10 cellular contexts compared by ENCODE assay signal in genomic region chr14:101780390-101780789, GRCh38. TPM values are rescaled to one million over a fixed set of nuclear protein-coding genes. Genes with fewer than 3 reads are reported as not detected.
DNase-seq lines count a peak whose midpoint lies in the region; ATAC-seq, FAIRE-seq and TF ChIP-seq lines count a peak whose summit lies in the region.
"Had no signal": no experiment of that assay in that cellular context is flagged by ENCODE, and none has a peak within 500 bp of the region (broad histone marks: within the 10 kb centered on the region; RNA-seq: fewer than 3 reads in every experiment).

No MANE protein-coding gene starts in this region.

- intact Hi-C loops in activated naive CD4-positive, alpha-beta T cell treated with anti-CD3 and anti-CD28 coated beads for 36 hours (cut with micrococcal nuclease), result no loop called here
- intact Hi-C loops in HepG2 (cut with micrococcal nuclease; ENCODE audit: unreplicated experiment), result no loop called here

- in situ Hi-C loops in HepG2 (cut with HindIII; ENCODE audit: extremely low pct_ligation_motif_present, low pct_unique_long_range_greater_than_20kb), result no loop called here

- H4K20me1 ChIP-seq in HepG2 (ENCODE audit: insufficient read depth, low read length), result peaks cover 7% of the 10 kb centered on the region; the same call in 1 of the 2 replicates

- H3K4me1 ChIP-seq in HepG2 (ENCODE audit: insufficient read depth, low read length) (no peaks in the 10 kb centered on the region; the same call in 1 of the 2 replicates), stomach smooth muscle (ENCODE audit: control insufficient read depth, insufficient read depth, low read length) (peaks cover 15% of the 10 kb centered on the region)

- no peak overlapping the region for H3K27ac Mint-ChIP-seq in activated naive CD4-positive, alpha-beta T cell treated with anti-CD3 and anti-CD28 coated beads for 36 hours
- H3K27ac Mint-ChIP-seq in activated T-helper 17 cell treated with anti-CD3 and anti-CD28 coated beads, Interleukin-2, amount 50 U/mL, for 72 hours, result no peak overlapping the region

- TF ChIP-seq EP300 in HepG2 (IDR thresholded peaks at IDR 0.05; ENCODE audit: low read depth in 2 of 2, low read length in 2 of 2) (no peak), HepG2 (CRISPR knock-in tag; IDR thresholded peaks at IDR 0.05; ENCODE audit: borderline replicate concordance) (no peak)

- WGBS in HepG2 (ENCODE audit: low lambda C conversion rate), result 97% methylated on average over 11 of the region's 11 CpGs

- peak overlapping the region; percentile 72 for H3K4me2 ChIP-seq in HepG2 (ENCODE audit: low read depth, low read length)

- peaks cover 6% of the 10 kb centered on the region for H3K9me3 Mint-ChIP-seq in activated naive CD4-positive, alpha-beta T cell treated with anti-CD3 and anti-CD28 coated beads for 36 hours
- no peaks in the 10 kb centered on the region for H3K9me3 Mint-ChIP-seq in activated T-helper 17 cell treated with anti-CD3 and anti-CD28 coated beads, Interleukin-2, amount 50 U/mL, for 72 hours

- H3K36me3 ChIP-seq in HepG2 (replicated peaks in 1 of 2; ENCODE audit: control insufficient read depth in 1 of 2, insufficient read depth in 2 of 2, low read length in 2 of 2) (no peaks in the 10 kb centered on the region), stomach smooth muscle (ENCODE audit: control insufficient read depth in 2 of 2, insufficient read depth in 2 of 2, low read length in 2 of 2) (peaks cover 0 to 5% of the 10 kb centered on the region in 2 donors)

- H3K4me3 Mint-ChIP-seq in activated naive CD4-positive, alpha-beta T cell treated with anti-CD3 and anti-CD28 coated beads for 36 hours, result peak overlapping the region; percentile 64
- peak overlapping the region; percentile 64 for H3K4me3 Mint-ChIP-seq in activated T-helper 17 cell treated with anti-CD3 and anti-CD28 coated beads, Interleukin-2, amount 50 U/mL, for 72 hours

- no peaks in the 10 kb centered on the region for H3K27me3 Mint-ChIP-seq in activated naive CD4-positive, alpha-beta T cell treated with anti-CD3 and anti-CD28 coated beads for 36 hours (ENCODE audit: low read depth)
- H3K27me3 Mint-ChIP-seq in activated T-helper 17 cell treated with anti-CD3 and anti-CD28 coated beads, Interleukin-2, amount 50 U/mL, for 72 hours, result no peaks in the 10 kb centered on the region

- H3K9me3 ChIP-seq in HepG2 (ENCODE audit: low read length) (no peaks in the 10 kb centered on the region), stomach smooth muscle (ENCODE audit: control insufficient read depth in 2 of 2, low read length in 2 of 2) (no peaks in the 10 kb centered on the region)

- POLR2A ChIA-PET in HepG2 (lab: Yijun Ruan, JAX) (no interaction called here), RWPE1 (lab: Yijun Ruan, JAX; ENCODE audit: low non-redundant PET) (no interaction called here)

- no peak overlapping the region for H2AFZ ChIP-seq in HepG2 (ENCODE audit: low read length)

- no peaks in the 10 kb centered on the region for H3K27me3 ChIP-seq in HepG2 (ENCODE audit: control insufficient read depth in 1 of 2, insufficient read depth in 2 of 2, low read length in 2 of 2)
- H3K27me3 ChIP-seq in stomach smooth muscle (ENCODE audit: control insufficient read depth in 1 of 2, insufficient read depth in 2 of 2, low read length in 2 of 2), result no peaks in the 10 kb centered on the region

- CTCF ChIA-PET in activated naive CD4-positive, alpha-beta T cell treated with anti-CD3 and anti-CD28 coated beads for 36 hours (lab: Charles Lee), result interaction anchor here (0.7 to 1.1 kb wide), 3 partner anchors 9 to 64 kb away, joined by 3 to 5 read pairs (median 3); no protein-coding TSS in a partner anchor
- CTCF ChIA-PET in HepG2 (lab: Yijun Ruan, JAX; ENCODE audit: low intra/inter-chr PET ratio, low total read pairs) (no interaction called here), RWPE1 (lab: Yijun Ruan, JAX) (no interaction called here)

- ATAC-seq in activated T-helper 17 cell treated with anti-CD3 and anti-CD28 coated beads, Interleukin-2, amount 50 U/mL, for 72 hours (replicated peaks), result no peak
- ATAC-seq in HepG2, result no peak

- H3K27ac ChIP-seq in HepG2 (ENCODE audit: extremely low read length, insufficient read depth, low read length) (no peak overlapping the region), stomach smooth muscle (ENCODE audit: low read length) (no peak overlapping the region), RWPE1 (no peak overlapping the region)

- no peak for TF ChIP-seq POLR2A in HepG2 (IDR thresholded peaks at IDR 0.05; ENCODE audit: insufficient read depth in 1 of 2, low read depth in 2 of 2, low read length in 2 of 2)

- H3K36me3 Mint-ChIP-seq in activated naive CD4-positive, alpha-beta T cell treated with anti-CD3 and anti-CD28 coated beads for 36 hours (ENCODE audit: low read depth), result peaks cover 10% of the 10 kb centered on the region
- H3K36me3 Mint-ChIP-seq in activated T-helper 17 cell treated with anti-CD3 and anti-CD28 coated beads, Interleukin-2, amount 50 U/mL, for 72 hours (ENCODE audit: low read depth), result no peaks in the 10 kb centered on the region

- no TSS peak for BruUV-seq in HepG2 (replicated peaks; lab: Mats Ljungman, UMichigan)

- no peak for DNase-seq in activated naive CD4-positive, alpha-beta T cell treated with anti-CD3 and anti-CD28 coated beads for 36 hours
- DNase-seq in activated naive CD4-positive, alpha-beta T cell treated with Interleukin-2 at 50 U/mL for 16 hours, result no peak
- no peak for DNase-seq in HepG2 (ENCODE audit: low spot score)
- no peak for DNase-seq in H4 (ENCODE audit: low spot score)
- no peak for DNase-seq in HuH-7 (ENCODE audit: low spot score)
- no peak for DNase-seq in RWPE1 (ENCODE audit: low spot score)
- DNase-seq: NCI-H1930, SW 1271 had no signal

- FAIRE-seq in HepG2 (lab: Jason Lieb, UNC), result no peak

- H3K4me3 ChIP-seq in HepG2 (replicated peaks in 1 of 3; ENCODE audit: insufficient read depth in 1 of 3, low read depth in 2 of 3, low read length in 3 of 3) (0 out of 6 replicates have a peak overlapping the region, but pooled peaks of 1 of the 3 experiments have one; percentile 67), stomach smooth muscle (ENCODE audit: low read length in 2 of 2) (peak overlapping the region; percentile 54 to 75)

- TF ChIP-seq CTCF in HepG2 (CRISPR knock-in tag; IDR thresholded peaks at IDR 0.05), result no peak
- TF ChIP-seq CTCF in RWPE1 (conservative IDR thresholded peaks at IDR 0.05; ENCODE audit: low read depth), result no peak

- TF ChIP-seq RAD21 in HepG2 (CRISPR knock-in tag; IDR thresholded peaks at IDR 0.05), result no peak

- H3K9ac ChIP-seq in HepG2 (ENCODE audit: insufficient read depth, low read depth, low read length) (no peak overlapping the region), stomach smooth muscle (ENCODE audit: low read length in 2 of 2) (peak overlapping the region in 1 of 2 donors; percentile 60)

- H3K4me1 Mint-ChIP-seq in activated naive CD4-positive, alpha-beta T cell treated with anti-CD3 and anti-CD28 coated beads for 36 hours (ENCODE audit: low read depth), result peaks cover 27% of the 10 kb centered on the region
- H3K4me1 Mint-ChIP-seq in activated T-helper 17 cell treated with anti-CD3 and anti-CD28 coated beads, Interleukin-2, amount 50 U/mL, for 72 hours, result peaks cover 24% of the 10 kb centered on the region

- H3K79me2 ChIP-seq in HepG2 (ENCODE audit: insufficient read depth, low read length), result no peaks in the 10 kb centered on the region

TF ChIP-seq in HepG2, 621 proteins besides CTCF, POLR2A, EP300 and RAD21 (continues in another document):
- TF ChIP-seq ZNF710 (CRISPR knock-in tag; IDR thresholded peaks at IDR 0.05; ENCODE audit: borderline replicate concordance), result no peak
- TF ChIP-seq ZNF589 (CRISPR knock-in tag; conservative IDR thresholded peaks at IDR 0.05), result no peak

RNA-seq across cellular contexts. Expression of gene PPP2R5C, which starts 18.9 kb away (rescaled TPM):
- 100 to 1,000 TPM; 280 to 294 TPM for total RNA-seq in activated naive CD4-positive, alpha-beta T cell treated with anti-CD3 and anti-CD28 coated beads for 36 hours
- 100 to 1,000 TPM; 232 to 283 TPM for total RNA-seq in activated T-helper 17 cell treated with anti-CD3 and anti-CD28 coated beads, Interleukin-2, amount 50 U/mL, for 72 hours
- total RNA-seq in HepG2 (2016; rRNA removed; fragmentation: Illumina TruSeq; extraction: Trizol), result 74.3 and 94.8 TPM in 2 replicates
- total RNA-seq in HepG2 (2016; cell fraction: cytosol; rRNA removed; fragmentation: Illumina TruSeq; extraction: Trizol; ENCODE audit: low read depth), result 82.8 and 86.5 TPM in 2 replicates
- total RNA-seq in HepG2 (2016; cell fraction: insoluble cytoplasmic fraction; rRNA removed; fragmentation: Illumina TruSeq; extraction: Trizol), result 71.4 and 92.2 TPM in 2 replicates
- total RNA-seq in HepG2 (2016; cell fraction: membrane; rRNA removed; fragmentation: Illumina TruSeq; extraction: Trizol), result 125 and 142 TPM in 2 replicates
- total RNA-seq in HepG2 (2016; cell fraction: nucleus; rRNA removed; fragmentation: Illumina TruSeq; extraction: Trizol), result 51.6 and 56.6 TPM in 2 replicates
- polyA plus RNA-seq in HepG2 (2011; rRNA removed), result 68.1 and 78.5 TPM in 2 replicates
- 38.4 and 55.1 TPM in 2 replicates for polyA plus RNA-seq in HepG2 (2011; cell fraction: cytosol; rRNA removed)
- polyA plus RNA-seq in HepG2 (2011; cell fraction: nucleus; rRNA removed), result 57.2 and 60.5 TPM in 2 replicates
- 61.1 and 92.0 TPM in 2 replicates for polyA plus RNA-seq in HepG2 (2012)
- polyA plus RNA-seq in HepG2 (2016; cell fraction: cytosol; fragmentation: Illumina TruSeq; extraction: Trizol; ENCODE audit: low read depth), result 97.1 and 105 TPM in 2 replicates
- 87.9 and 89.9 TPM in 2 replicates for polyA plus RNA-seq in HepG2 (2016; cell fraction: insoluble cytoplasmic fraction; fragmentation: Illumina TruSeq; extraction: Trizol; ENCODE audit: low read depth)
- 110 and 121 TPM in 2 replicates for polyA plus RNA-seq in HepG2 (2016; cell fraction: membrane; fragmentation: Illumina TruSeq; extraction: Trizol; ENCODE audit: low read depth)
- 63.8 and 64.0 TPM in 2 replicates for polyA plus RNA-seq in HepG2 (2016; cell fraction: nucleus; fragmentation: Illumina TruSeq; extraction: Trizol; ENCODE audit: insufficient read depth, low read depth)
- polyA minus RNA-seq in HepG2 (2011; rRNA and poly(A)+ RNA removed; ENCODE audit: low replicate concordance), result 69.0 and 106 TPM in 2 replicates
- 67.1 and 70.9 TPM in 2 replicates for polyA minus RNA-seq in HepG2 (2011; cell fraction: cytosol; rRNA and poly(A)+ RNA removed)
- 110 and 115 TPM in 2 replicates for polyA minus RNA-seq in HepG2 (2011; cell fraction: nucleus; rRNA and poly(A)+ RNA removed)
- total RNA-seq in H4 (2014; rRNA removed; shearing (Covaris generic)), result 70.7 and 101 TPM in 2 replicates
